8 cellular contexts compared by ENCODE assay signal in the genomic region with DNA sequence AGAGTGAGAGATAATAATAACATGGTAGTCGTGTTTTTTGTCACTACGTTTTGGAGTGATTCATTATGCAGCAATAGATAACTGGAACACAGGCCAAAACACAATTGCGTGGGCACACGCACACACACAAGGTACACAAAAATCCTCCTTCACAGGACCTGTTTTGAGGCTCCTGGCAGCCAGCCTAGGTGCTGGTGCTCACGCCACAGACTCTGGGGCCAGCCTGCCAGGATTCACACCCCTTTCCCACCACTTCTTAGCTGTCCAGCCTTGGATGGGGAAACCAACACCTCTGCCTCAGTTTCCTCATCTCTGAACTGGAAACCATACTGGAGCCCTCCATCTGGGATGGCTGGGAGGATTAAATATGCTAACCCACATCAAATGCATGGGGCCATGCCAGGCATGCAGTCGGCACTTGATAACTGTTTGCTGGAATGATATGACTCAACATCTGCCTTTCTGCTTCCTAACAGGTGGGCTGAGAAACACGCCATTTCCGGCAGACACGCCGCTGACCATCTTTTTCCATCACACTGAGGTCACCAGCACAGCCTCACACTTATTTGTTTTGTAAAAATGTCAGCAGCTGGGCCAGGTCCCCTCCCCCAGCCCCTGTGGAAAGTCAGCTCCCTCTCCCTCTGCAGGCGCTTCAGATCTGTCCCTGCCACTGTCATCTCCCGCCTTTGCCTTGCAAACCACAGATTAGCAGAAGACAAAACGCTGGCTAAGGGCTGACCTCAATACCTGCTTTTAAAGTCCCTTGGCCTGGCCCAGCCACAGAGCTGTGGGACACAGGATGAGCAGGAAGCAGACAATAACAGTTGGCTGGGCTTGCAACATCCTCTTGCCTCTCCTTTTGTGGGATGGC.
A peak's percentile ranks its signal among the peaks of the same experiment; 100 is the strongest.
DNase-seq lines count a peak whose midpoint lies in the region; ATAC-seq lines count a peak whose summit lies in the region.

No MANE protein-coding gene starts in this region.

- DNase-seq in AML-193 (lab: John Stamatoyannopoulos, UW) (peak; percentile 65 to 69), OCI-M1 (lab: John Stamatoyannopoulos, UW) (peak; percentile 79), activated T-helper 1 cell treated with Interleukin-2 at 50 U/mL for 16 hours (ENCODE audit: low read depth) (peak; percentile 51), iPS-NIHi7 (ENCODE audit: extremely low spot score) (peak; percentile 65), ureter (ENCODE audit: low spot score) (no peak)
- peak; percentile 58 for DNase-seq in stimulated activated CD8-positive, alpha-beta memory T cell treated with anti-CD3 and anti-CD28 coated beads, Interleukin-7, amount 100 ng/mL, for 24 hours (ENCODE audit: low read depth)

- ATAC-seq in GM19043 (IDR thresholded peaks at IDR 0.05; ENCODE audit: low read depth, unreplicated experiment) = peak; percentile 58
- peak; percentile 61 for ATAC-seq in HG03139 (IDR thresholded peaks at IDR 0.05; ENCODE audit: unreplicated experiment)
